ENCODE assay signal across 20 cellular contexts in genomic region chr11:73988227-73988626, GRCh38. TPM values are rescaled to one million over a fixed set of nuclear protein-coding genes. Genes with fewer than 3 reads are reported as not detected.
DNase-seq lines count a peak whose midpoint lies in the region; ATAC-seq and TF ChIP-seq lines count a peak whose summit lies in the region.
"Had no signal": no experiment of that assay in that cellular context is flagged by ENCODE, and none has a peak within 500 bp of the region (broad histone marks: within the 10 kb centered on the region; RNA-seq: fewer than 3 reads in every experiment).

No MANE protein-coding gene starts in this region.

- peaks cover 2% of the 10 kb centered on the region for H3K36me3 Mint-ChIP-seq in activated CD8-positive, alpha-beta memory T cell treated with anti-CD3 and anti-CD28 coated beads, Interleukin-2, amount 10 ng/mL, durations not matched to agents 7 days and 5 days
- H3K36me3 Mint-ChIP-seq in CD4-positive, alpha-beta T cell (ENCODE audit: low read depth) = peaks cover under 1% of the 10 kb centered on the region
- no peaks in the 10 kb centered on the region for H3K36me3 Mint-ChIP-seq in chondrocyte (ENCODE audit: low read depth)
- H3K36me3 Mint-ChIP-seq: CD14-positive monocyte; CD8-positive, alpha-beta T cell had no signal

- intact Hi-C loops in CD4-positive, alpha-beta T cell (cut with DNase I, micrococcal nuclease) = no loop called here
- intact Hi-C loops in sciatic nerve (cut with DNase I) = no loop called here

- H3K9me3 Mint-ChIP-seq in activated CD8-positive, alpha-beta memory T cell treated with anti-CD3 and anti-CD28 coated beads, Interleukin-2, amount 10 ng/mL, durations not matched to agents 7 days and 5 days (ENCODE audit: low read depth) = no peaks in the 10 kb centered on the region
- no peaks in the 10 kb centered on the region for H3K9me3 Mint-ChIP-seq in CD4-positive, alpha-beta T cell
- no peaks in the 10 kb centered on the region for H3K9me3 Mint-ChIP-seq in chondrocyte (ENCODE audit: low read depth)
- H3K9me3 Mint-ChIP-seq: CD8-positive, alpha-beta T cell; H9 had no signal

- no peak overlapping the region for H3K27ac ChIP-seq in CD4-positive, alpha-beta T cell (ENCODE audit: low read depth, low read length)
- H3K27ac ChIP-seq: BLaER1 had no signal

- no peak overlapping the region for H3K27ac Mint-ChIP-seq in activated CD8-positive, alpha-beta memory T cell treated with anti-CD3 and anti-CD28 coated beads, Interleukin-2, amount 10 ng/mL, durations not matched to agents 7 days and 5 days
- peak overlapping the region; percentile 17 for H3K27ac Mint-ChIP-seq in CD4-positive, alpha-beta T cell
- no peak overlapping the region for H3K27ac Mint-ChIP-seq in chondrocyte (ENCODE audit: unreplicated experiment)
- H3K27ac Mint-ChIP-seq: CD14-positive monocyte; CD8-positive, alpha-beta T cell; H9 had no signal

- CTCF ChIA-PET in activated CD8-positive, alpha-beta memory T cell treated with anti-CD3 and anti-CD28 coated beads, Interleukin-2, amount 10 ng/mL, durations not matched to agents 7 days and 5 days (lab: Charles Lee) = interaction anchor here (1.2 kb wide), 1 partner anchor 8 kb away, joined by 5 read pairs; no protein-coding TSS in a partner anchor
- CTCF ChIA-PET in CD4-positive, alpha-beta T cell (lab: Charles Lee) = no interaction called here

- POLR2A ChIA-PET in CD4-positive, alpha-beta T cell (lab: Charles Lee) = no interaction called here

- no peaks in the 10 kb centered on the region for H3K9me3 ChIP-seq in CD4-positive, alpha-beta T cell (ENCODE audit: control insufficient read depth, low read length)
- H3K9me3 ChIP-seq: BLaER1 had no signal

- H3K27me3 Mint-ChIP-seq in activated CD8-positive, alpha-beta memory T cell treated with anti-CD3 and anti-CD28 coated beads, Interleukin-2, amount 10 ng/mL, durations not matched to agents 7 days and 5 days = no peaks in the 10 kb centered on the region
- no peaks in the 10 kb centered on the region for H3K27me3 Mint-ChIP-seq in CD4-positive, alpha-beta T cell
- H3K27me3 Mint-ChIP-seq in chondrocyte (ENCODE audit: low read depth) = no peaks in the 10 kb centered on the region

- no peaks in the 10 kb centered on the region for H3K27me3 ChIP-seq in CD4-positive, alpha-beta T cell (ENCODE audit: control insufficient read depth, insufficient read depth, low read length)
- H3K27me3 ChIP-seq: BLaER1 had no signal

- H3K4me1 Mint-ChIP-seq in activated CD8-positive, alpha-beta memory T cell treated with anti-CD3 and anti-CD28 coated beads, Interleukin-2, amount 10 ng/mL, durations not matched to agents 7 days and 5 days = peaks cover 23% of the 10 kb centered on the region
- H3K4me1 Mint-ChIP-seq in CD4-positive, alpha-beta T cell (ENCODE audit: low read depth) = peaks cover 40% of the 10 kb centered on the region
- peaks cover 9% of the 10 kb centered on the region for H3K4me1 Mint-ChIP-seq in chondrocyte (ENCODE audit: low read depth)

- no peak overlapping the region for H3K4me3 Mint-ChIP-seq in activated CD8-positive, alpha-beta memory T cell treated with anti-CD3 and anti-CD28 coated beads, Interleukin-2, amount 10 ng/mL, durations not matched to agents 7 days and 5 days
- H3K4me3 Mint-ChIP-seq in CD4-positive, alpha-beta T cell = no peak overlapping the region
- no peak overlapping the region for H3K4me3 Mint-ChIP-seq in chondrocyte (ENCODE audit: unreplicated experiment)
- H3K4me3 Mint-ChIP-seq: CD14-positive monocyte; CD8-positive, alpha-beta T cell; H9 had no signal

- TF ChIP-seq CTCF in CD4-positive, alpha-beta T cell (IDR thresholded peaks at IDR 0.05) = no peak
- TF ChIP-seq CTCF in chondrocyte (IDR thresholded peaks at IDR 0.05) = no peak

- DNase-seq in activated CD8-positive, alpha-beta memory T cell treated with anti-CD3 and anti-CD28 coated beads for 24 hours = peak; percentile 15
- no peak for DNase-seq in activated CD8-positive, alpha-beta memory T cell treated with anti-CD3 and anti-CD28 coated beads, Interleukin-2, amount 10 ng/mL, durations not matched to agents 7 days and 5 days
- no peak for DNase-seq in CD4-positive, alpha-beta T cell
- DNase-seq in chondrocyte (ENCODE audit: low spot score) (peak; percentile 2), sciatic nerve (ENCODE audit: low spot score) (peak; percentile 10), NCI-H1105 treated with DMSO at 0.1 percent for 48 hours (lab: John Stamatoyannopoulos, UW) (no peak), midbrain (lab: John Stamatoyannopoulos, UW) (no peak)
- DNase-seq: 8988T; Calu3; CD8-positive, alpha-beta T cell; DMS 273 treated with DMSO at 0.1 percent for 48 hours; DMS53; DND-41; EL; H9 had no signal

- ATAC-seq in activated CD8-positive, alpha-beta memory T cell treated with anti-CD3 and anti-CD28 coated beads, Interleukin-2, amount 10 ng/mL, durations not matched to agents 7 days and 5 days = no peak
- no peak for ATAC-seq in CD4-positive, alpha-beta T cell (ENCODE audit: poor library complexity)
- ATAC-seq in sciatic nerve = no peak
- no peak for ATAC-seq in HG03521 (IDR thresholded peaks at IDR 0.05; ENCODE audit: unreplicated experiment)
- ATAC-seq: CD8-positive, alpha-beta T cell; GM12878 had no signal

RNA-seq across cellular contexts. Expression of gene UCP2, which starts 5.6 kb away (rescaled TPM):
- 100 to 1,000 TPM; 199 to 288 TPM for total RNA-seq in activated CD8-positive, alpha-beta memory T cell treated with anti-CD3 and anti-CD28 coated beads, Interleukin-2, amount 10 ng/mL, durations not matched to agents 7 days and 5 days
- total RNA-seq in CD4-positive, alpha-beta T cell = 100 to 1,000 TPM; 467 to 468 TPM
- 10.4 to 47.2 TPM (median 41.0 TPM) in 3 replicates for total RNA-seq in chondrocyte
- 43.1 TPM for total RNA-seq in sciatic nerve

RNA-seq across cellular contexts. Expression of gene UCP3, which starts 20.7 kb away (rescaled TPM):
- 1 to 10 TPM; 3.3 to 5.2 TPM for total RNA-seq in activated CD8-positive, alpha-beta memory T cell treated with anti-CD3 and anti-CD28 coated beads, Interleukin-2, amount 10 ng/mL, durations not matched to agents 7 days and 5 days
- 1 to 10 TPM; 3.0 to 3.7 TPM for total RNA-seq in CD4-positive, alpha-beta T cell
- total RNA-seq in chondrocyte (0.47 to 1.6 TPM (median 1.3 TPM) in 3 replicates), sciatic nerve (2.6 TPM)

RNA-seq across cellular contexts. Expression of gene DNAJB13, which starts 37.4 kb away (rescaled TPM):
- total RNA-seq in activated CD8-positive, alpha-beta memory T cell treated with anti-CD3 and anti-CD28 coated beads, Interleukin-2, amount 10 ng/mL, durations not matched to agents 7 days and 5 days = under 1 TPM; 0.26 to 0.29 TPM
- total RNA-seq in CD4-positive, alpha-beta T cell = not detected
- total RNA-seq in chondrocyte (not detected in 3 replicates), sciatic nerve (0.62 TPM)
- total RNA-seq: CD8-positive, alpha-beta T cell; GM12878; H1; H9 had no signal

Comparison
In these comparisons a context has a peak if more than half of its experiments do, and no peak if none do; other contexts are left out.
1. DNase-seq: peak in activated CD8-positive, alpha-beta memory T cell treated with anti-CD3 and anti-CD28 coated beads for 24 hours (single experiment), chondrocyte (single experiment) and sciatic nerve (single experiment); none in activated CD8-positive, alpha-beta memory T cell treated with anti-CD3 and anti-CD28 coated beads, Interleukin-2, amount 10 ng/mL, durations not matched to agents 7 days and 5 days (single experiment), CD4-positive, alpha-beta T cell (0 of 10), NCI-H1105 treated with DMSO at 0.1 percent for 48 hours (single experiment) and midbrain (single experiment).